9 cellular contexts compared by ENCODE assay signal in the genomic region with DNA sequence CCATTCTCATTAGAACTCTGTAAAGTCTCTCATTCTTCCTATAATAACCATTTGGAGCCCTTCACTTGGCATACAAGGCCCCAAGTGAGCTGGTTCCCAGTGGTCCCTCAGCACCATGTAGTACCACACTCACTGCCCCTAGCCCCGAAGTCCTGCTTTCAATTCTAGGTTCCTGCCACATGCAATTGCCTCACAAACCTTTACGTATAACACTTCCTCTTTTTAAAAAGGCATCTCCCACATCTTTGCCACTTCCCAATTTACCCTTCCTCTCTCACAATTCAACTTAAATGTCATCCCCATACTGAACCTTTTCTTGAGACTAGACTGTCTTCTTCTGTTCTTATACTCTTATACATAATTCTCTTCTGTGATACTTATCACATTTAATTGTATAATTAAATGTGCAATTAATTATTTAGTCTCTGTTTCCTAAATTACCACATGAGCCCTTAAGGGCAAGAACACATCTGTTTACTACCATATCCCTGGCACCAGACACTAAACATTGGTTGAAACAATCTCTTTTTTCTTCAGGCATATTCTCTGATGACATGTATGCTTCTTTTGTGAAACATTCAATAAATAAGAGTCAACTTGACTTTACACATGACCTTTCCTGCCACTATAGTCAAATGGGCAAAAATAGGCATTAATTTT.
DNase-seq lines count a peak whose midpoint lies in the region; ATAC-seq, FAIRE-seq and TF ChIP-seq lines count a peak whose summit lies in the region.
"Had no signal": no experiment of that assay in that cellular context is flagged by ENCODE, and none has a peak within 500 bp of the region (broad histone marks: within the 10 kb centered on the region; RNA-seq: fewer than 3 reads in every experiment).

No MANE protein-coding gene starts in this region.

- H3K79me2 ChIP-seq in endothelial cell of umbilical vein (ENCODE audit: control insufficient read depth, insufficient read depth, low read length), result no peaks in the 10 kb centered on the region

- FAIRE-seq in endothelial cell of umbilical vein (lab: Jason Lieb, UNC), result no peak

- H3K4me3 ChIP-seq in BLaER1 (no peak overlapping the region), HL-60 (replicated peaks; ENCODE audit: insufficient read depth, low read length) (no peak overlapping the region), endothelial cell of umbilical vein (replicated peaks in 1 of 3; ENCODE audit: insufficient read depth in 1 of 3, low read depth in 1 of 3, low read length in 3 of 3) (no peak overlapping the region), colonic mucosa (no peak overlapping the region)

- POLR2A ChIA-PET in endothelial cell of umbilical vein (lab: Charles Lee), result no interaction called here

- no peak overlapping the region for H3K9ac ChIP-seq in BLaER1
- H3K9ac ChIP-seq in endothelial cell of umbilical vein (replicated peaks; ENCODE audit: extremely low read depth, insufficient read depth, low read length), result no peak overlapping the region
- no peak overlapping the region for H3K9ac ChIP-seq in colonic mucosa (ENCODE audit: low read depth in 2 of 2, low read length in 2 of 2)

- no peak for TF ChIP-seq POLR2A in endothelial cell of umbilical vein (IDR thresholded peaks at IDR 0.05; ENCODE audit: low read depth, low read length)

- CTCF ChIA-PET in endothelial cell of umbilical vein (lab: Charles Lee), result interaction anchor here (0.8 to 1.9 kb wide), 3 partner anchors 100 to 306 kb away, joined by 3 to 9 read pairs (median 4); partner anchors contain the start of gene SPRY2

- H3K9me3 ChIP-seq in BLaER1, result no peaks in the 10 kb centered on the region
- H3K9me3 ChIP-seq in endothelial cell of umbilical vein (replicated peaks; ENCODE audit: control insufficient read depth, insufficient read depth, low read length), result no peaks in the 10 kb centered on the region
- H3K9me3 ChIP-seq in colonic mucosa, result no peaks in the 10 kb centered on the region

- H3K9me1 ChIP-seq in endothelial cell of umbilical vein (replicated peaks; ENCODE audit: control insufficient read depth, extremely low read depth, insufficient read depth, low read length), result no peaks in the 10 kb centered on the region

- H3K27ac ChIP-seq in BLaER1 (no peak overlapping the region), HL-60 (replicated peaks) (peak overlapping the region; percentile 40), endothelial cell of umbilical vein (ENCODE audit: insufficient read depth, low read depth, low read length) (peak overlapping the region; percentile 77), colonic mucosa (no peak overlapping the region)

- intact Hi-C loops in endothelial cell of umbilical vein (cut with micrococcal nuclease) (loop anchor here (5.0 kb wide), 2 partner anchors 240 to 260 kb away; no protein-coding TSS in a partner anchor), colonic mucosa (cut with DNase I) (no loop called here)

- H3K27me3 ChIP-seq in BLaER1 (no peaks in the 10 kb centered on the region), HL-60 (ENCODE audit: insufficient read depth, poor library complexity, severe bottlenecking) (no peaks in the 10 kb centered on the region), endothelial cell of umbilical vein (ENCODE audit: control insufficient read depth in 2 of 2, insufficient read depth in 2 of 2, low read length in 2 of 2) (no peaks in the 10 kb centered on the region), colonic mucosa (no peaks in the 10 kb centered on the region)

- H2AFZ ChIP-seq in endothelial cell of umbilical vein (ENCODE audit: low read depth, low read length), result peak overlapping the region; percentile 17

- H3K4me1 ChIP-seq in BLaER1 (peaks cover 30% of the 10 kb centered on the region), endothelial cell of umbilical vein (ENCODE audit: control insufficient read depth, extremely low read depth, insufficient read depth, low read length) (peaks cover 36% of the 10 kb centered on the region), colonic mucosa (no peaks in the 10 kb centered on the region)

- BruUV-seq in endothelial cell of umbilical vein (replicated peaks; lab: Mats Ljungman, UMichigan), result TSS peak; percentile 64

- TF ChIP-seq CTCF in HL-60 (IDR thresholded peaks at IDR 0.05; ENCODE audit: insufficient read depth, low read length) (no peak), endothelial cell of umbilical vein (IDR thresholded peaks at IDR 0.05; ENCODE audit: extremely low read depth in 1 of 2, insufficient read depth in 1 of 2, low read depth in 1 of 2, low read length in 2 of 2) (no peak), colonic mucosa (IDR thresholded peaks at IDR 0.05) (no peak)

- no peaks in the 10 kb centered on the region for H4K20me1 ChIP-seq in BLaER1
- H4K20me1 ChIP-seq in endothelial cell of umbilical vein (replicated peaks; ENCODE audit: control insufficient read depth, extremely low read depth, insufficient read depth, low read length), result no peaks in the 10 kb centered on the region

- ATAC-seq in GM21529 (IDR thresholded peaks at IDR 0.05; ENCODE audit: unreplicated experiment) (peak; percentile 62), HG03039 (IDR thresholded peaks at IDR 0.05; ENCODE audit: unreplicated experiment) (no peak)

- H3K36me3 ChIP-seq in BLaER1, result no peaks in the 10 kb centered on the region
- no peaks in the 10 kb centered on the region for H3K36me3 ChIP-seq in endothelial cell of umbilical vein (ENCODE audit: control insufficient read depth in 2 of 2, extremely low read depth in 1 of 2, insufficient read depth in 2 of 2, low read length in 2 of 2)
- no peaks in the 10 kb centered on the region for H3K36me3 ChIP-seq in colonic mucosa

- H3K4me2 ChIP-seq in BLaER1, result peak overlapping the region; percentile 57
- no peak overlapping the region for H3K4me2 ChIP-seq in endothelial cell of umbilical vein (ENCODE audit: insufficient read depth, low read length)

- dilution Hi-C loops in endothelial cell of umbilical vein (cut with MboI; ENCODE audit: extremely low pct_ligation_motif_present, low sequenced_read_pairs), result loop anchor here (25.0 kb wide), 1 partner anchor 300 kb away; the partner anchor contains the start of gene SPRY2

- DNase-seq in HL-60 (ENCODE audit: low read depth in 1 of 2, low spot score in 1 of 2) (peak in 1 of 2 experiments; percentile 89), endothelial cell of umbilical vein (ENCODE audit: low read depth, low spot score) (no peak), DMS 273 (lab: John Stamatoyannopoulos, UW; ENCODE audit: unreplicated experiment) (no peak), NCI-H2196 treated with DMSO at 0.1 percent for 48 hours (lab: John Stamatoyannopoulos, UW; ENCODE audit: unreplicated experiment) (no peak), colonic mucosa (no peak)
- DNase-seq: activated naive CD4-positive, alpha-beta T cell treated with anti-CD3 and anti-CD28 coated beads for 36 hours had no signal

TF ChIP-seq in endothelial cell of umbilical vein, 7 proteins besides CTCF, POLR2A, EP300 and RAD21:
- TF ChIP-seq GATA2 (IDR thresholded peaks at IDR 0.05; ENCODE audit: insufficient read depth, insufficient read length, low read depth, low read length) (no peak), MAX (IDR thresholded peaks at IDR 0.05; ENCODE audit: insufficient read depth, insufficient read length) (no peak), POLR2AphosphoS5 (IDR thresholded peaks at IDR 0.05; ENCODE audit: insufficient read depth, low read depth, low read length) (no peak), FOS (IDR thresholded peaks at IDR 0.05; ENCODE audit: borderline replicate concordance, insufficient read depth, low read length) (no peak)
TF ChIP-seq in endothelial cell of umbilical vein: peak in this region for 0.

Comparison
In these comparisons a context has a peak if more than half of its experiments do, and no peak if none do; other contexts are left out.
1. H3K27ac ChIP-seq: peak in HL-60 (single experiment) and endothelial cell of umbilical vein (single experiment); none in BLaER1 (single experiment) and colonic mucosa (single experiment).